ENCODE assay signal across 38 cellular contexts in genomic region chr2:126200538-126200937, GRCh38.
"Had no signal": no experiment of that assay in that cellular context is flagged by ENCODE, and none has a peak within 500 bp of the region (broad histone marks: within the 10 kb centered on the region; RNA-seq: fewer than 3 reads in every experiment).

No MANE protein-coding gene starts in this region.

- H3K9me3 Mint-ChIP-seq: activated B cell treated with CpG ODN at 0.5 μM for 24 hours; activated CD4-positive, alpha-beta T cell treated with anti-CD3 and anti-CD28 coated beads, Interleukin-2, amount 10 ng/mL, durations not matched to agents 24 days and 14 days; activated T-helper 1 cell treated with anti-CD3 and anti-CD28 coated beads, Interleukin-12 subunit alpha, Interleukin-12 subunit beta, Interleukin-2, Interleukin-4 antibody, amounts not matched to agents 30 ng/mL and 10 ng/mL and 1 ng/mL, durations not matched to agents 14 hours and 24 hours and 36 hours; T-helper 1 cell treated with Interleukin-12 subunit alpha and Interleukin-12 subunit beta and Interleukin-4 antibody, amounts not matched to agents 30 μg/mL and 1 μg/mL, for 36 hours; T-helper 2 cell treated with Interferon-gamma antibody and Interleukin-4, amounts not matched to agents 5 μg/mL and 100 μg/mL, for 36 hours had no signal

- H3K27ac Mint-ChIP-seq: activated B cell treated with CpG ODN at 0.5 μM for 24 hours; activated CD4-positive, alpha-beta memory T cell treated with anti-CD3 and anti-CD28 coated beads for 36 hours; activated CD4-positive, alpha-beta T cell treated with anti-CD3 and anti-CD28 coated beads, Interleukin-2, amount 10 ng/mL, durations not matched to agents 24 days and 14 days; activated CD8-positive, alpha-beta T cell treated with anti-CD3 and anti-CD28 coated beads for 36 hours; activated naive CD4-positive, alpha-beta T cell treated with anti-CD3 and anti-CD28 coated beads for 36 hours; activated naive CD4-positive, alpha-beta T cell treated with anti-CD3 and anti-CD28 coated beads, Interleukin-2, amount 50 U/mL, for 72 hours; activated naive CD8-positive, alpha-beta T cell treated with anti-CD3 and anti-CD28 coated beads for 36 hours; activated T-cell treated with anti-CD3 and anti-CD28 coated beads, Interleukin-2, amount 50 U/mL, for 72 hours; activated T-helper 1 cell treated with anti-CD3 and anti-CD28 coated beads, Interleukin-12 subunit alpha, Interleukin-12 subunit beta, Interleukin-2, Interleukin-4 antibody, amounts not matched to agents 30 ng/mL and 10 ng/mL and 1 ng/mL, durations not matched to agents 14 hours and 24 hours and 36 hours; activated T-helper 17 cell treated with anti-CD3 and anti-CD28 coated beads, Interleukin-2, amount 50 U/mL, for 72 hours; brain; T-helper 1 cell treated with Interleukin-12 subunit alpha and Interleukin-12 subunit beta and Interleukin-4 antibody, amounts not matched to agents 30 μg/mL and 1 μg/mL, for 36 hours; T-helper 2 cell treated with Interferon-gamma antibody and Interleukin-4, amounts not matched to agents 5 μg/mL and 100 μg/mL, for 36 hours had no signal

- H3K36me3 ChIP-seq: adrenal gland, cardiac muscle cell had no signal

- H3K4me3 ChIP-seq: adrenal gland, cardiac muscle cell had no signal

- H3K27ac ChIP-seq: adrenal gland, cardiac muscle cell, VCaP had no signal

- H3K27me3 ChIP-seq: adrenal gland, cardiac muscle cell had no signal

- H3K36me3 Mint-ChIP-seq: activated CD4-positive, alpha-beta memory T cell treated with anti-CD3 and anti-CD28 coated beads for 36 hours; activated naive CD4-positive, alpha-beta T cell treated with anti-CD3 and anti-CD28 coated beads, Interleukin-2, amount 50 U/mL, for 72 hours; activated naive CD8-positive, alpha-beta T cell treated with anti-CD3 and anti-CD28 coated beads for 36 hours; brain had no signal

- FAIRE-seq: astrocyte, TTC549 had no signal

- DNase-seq: activated B cell treated with CpG ODN at 0.5 μM for 24 hours; activated CD4-positive, alpha-beta memory T cell treated with anti-CD3 and anti-CD28 coated beads for 36 hours; activated CD4-positive, alpha-beta T cell treated with anti-CD3 and anti-CD28 coated beads for 4 hours; activated CD4-positive, alpha-beta T cell treated with anti-CD3 and anti-CD28 coated beads, Interleukin-2, amount 10 ng/mL, durations not matched to agents 24 days and 14 days; activated CD4-positive, alpha-beta T cell treated with anti-CD3 and anti-CD28 coated beads, Interleukin-2, amount 50 U/mL, for 1 hour; activated CD4-positive, alpha-beta T cell treated with anti-CD3 and anti-CD28 coated beads, Interleukin-2, amount 50 U/mL, for 4 hours; activated CD4-positive, CD25-positive, alpha-beta regulatory T cell treated with anti-CD3 and anti-CD28 coated beads, Interleukin-2, amount 50 U/mL, for 72 hours; activated CD8-positive, alpha-beta memory T cell treated with anti-CD3 and anti-CD28 coated beads, Interleukin-2, amount 50 U/mL, for 4 hours; activated CD8-positive, alpha-beta T cell treated with anti-CD3 and anti-CD28 coated beads for 36 hours; activated effector memory CD4-positive, alpha-beta T cell treated with anti-CD3 and anti-CD28 coated beads, Interleukin-2, amount 50 U/mL, for 16 hours; activated gamma-delta T cell treated with Interleukin-2 at 50 U/mL for 16 hours; activated naive CD4-positive, alpha-beta T cell; activated naive CD4-positive, alpha-beta T cell treated with anti-CD3 and anti-CD28 coated beads for 36 hours; activated naive CD4-positive, alpha-beta T cell treated with anti-CD3 and anti-CD28 coated beads, Interleukin-2, amount 50 U/mL, for 16 hours; activated naive CD8-positive, alpha-beta T cell treated with anti-CD3 and anti-CD28 coated beads for 36 hours; activated T-cell treated with anti-CD3 and anti-CD28 coated beads for 4 hours; activated T-cell treated with anti-CD3 and anti-CD28 coated beads, Interleukin-2, amount 50 U/mL, for 1 hour; activated T-cell treated with anti-CD3 and anti-CD28 coated beads, Interleukin-2, amount 50 U/mL, for 4 hours; activated T-cell treated with anti-CD3 and anti-CD28 coated beads, Interleukin-2, amount 50 U/mL, for 72 hours; adrenal gland; amniotic stem cell; aorta; caudate nucleus; cerebellar nuclear complex; T-helper 1 cell; T-helper 2 cell; T-helper 9 cell had no signal

- H3K4me1 ChIP-seq: adrenal gland had no signal

- H3K4me3 Mint-ChIP-seq: activated B cell treated with CpG ODN at 0.5 μM for 24 hours; activated CD4-positive, alpha-beta memory T cell treated with anti-CD3 and anti-CD28 coated beads for 36 hours; activated CD4-positive, alpha-beta T cell treated with anti-CD3 and anti-CD28 coated beads, Interleukin-2, amount 10 ng/mL, durations not matched to agents 24 days and 14 days; activated CD8-positive, alpha-beta T cell treated with anti-CD3 and anti-CD28 coated beads for 36 hours; activated naive CD4-positive, alpha-beta T cell treated with anti-CD3 and anti-CD28 coated beads for 36 hours; activated naive CD8-positive, alpha-beta T cell treated with anti-CD3 and anti-CD28 coated beads for 36 hours; activated T-cell treated with anti-CD3 and anti-CD28 coated beads, Interleukin-2, amount 50 U/mL, for 4 hours; activated T-cell treated with anti-CD3 and anti-CD28 coated beads, Interleukin-2, amount 50 U/mL, for 72 hours; activated T-helper 1 cell treated with anti-CD3 and anti-CD28 coated beads, Interleukin-12 subunit alpha, Interleukin-12 subunit beta, Interleukin-2, Interleukin-4 antibody, amounts not matched to agents 30 ng/mL and 10 ng/mL and 1 ng/mL, durations not matched to agents 14 hours and 24 hours and 36 hours; activated T-helper 17 cell treated with anti-CD3 and anti-CD28 coated beads, Interleukin-2, amount 50 U/mL, for 72 hours; brain; central memory CD8-positive, alpha-beta T cell; T-helper 1 cell treated with Interleukin-12 subunit alpha and Interleukin-12 subunit beta and Interleukin-4 antibody, amounts not matched to agents 30 μg/mL and 1 μg/mL, for 36 hours; T-helper 2 cell treated with Interferon-gamma antibody and Interleukin-4, amounts not matched to agents 5 μg/mL and 100 μg/mL, for 36 hours had no signal

- H3K4me1 Mint-ChIP-seq: activated B cell treated with CpG ODN at 0.5 μM for 24 hours; activated CD4-positive, alpha-beta T cell treated with anti-CD3 and anti-CD28 coated beads, Interleukin-2, amount 10 ng/mL, durations not matched to agents 24 days and 14 days; activated naive CD8-positive, alpha-beta T cell treated with anti-CD3 and anti-CD28 coated beads for 36 hours; activated T-helper 17 cell treated with anti-CD3 and anti-CD28 coated beads, Interleukin-2, amount 50 U/mL, for 72 hours; brain; central memory CD8-positive, alpha-beta T cell had no signal

- ATAC-seq: activated CD8-positive, alpha-beta T cell treated with anti-CD3 and anti-CD28 coated beads for 36 hours; activated naive CD4-positive, alpha-beta T cell treated with anti-CD3 and anti-CD28 coated beads, Interleukin-2, amount 50 U/mL, for 72 hours; activated T-cell treated with anti-CD3 and anti-CD28 coated beads, Interleukin-2, amount 50 U/mL, for 4 hours; activated T-cell treated with anti-CD3 and anti-CD28 coated beads, Interleukin-2, amount 50 U/mL, for 72 hours; activated T-helper 17 cell treated with anti-CD3 and anti-CD28 coated beads, Interleukin-2, amount 50 U/mL, for 72 hours had no signal

- H3K9me3 ChIP-seq: adrenal gland had no signal
